ENCODE assay signal across 13 cellular contexts in the genomic region with DNA sequence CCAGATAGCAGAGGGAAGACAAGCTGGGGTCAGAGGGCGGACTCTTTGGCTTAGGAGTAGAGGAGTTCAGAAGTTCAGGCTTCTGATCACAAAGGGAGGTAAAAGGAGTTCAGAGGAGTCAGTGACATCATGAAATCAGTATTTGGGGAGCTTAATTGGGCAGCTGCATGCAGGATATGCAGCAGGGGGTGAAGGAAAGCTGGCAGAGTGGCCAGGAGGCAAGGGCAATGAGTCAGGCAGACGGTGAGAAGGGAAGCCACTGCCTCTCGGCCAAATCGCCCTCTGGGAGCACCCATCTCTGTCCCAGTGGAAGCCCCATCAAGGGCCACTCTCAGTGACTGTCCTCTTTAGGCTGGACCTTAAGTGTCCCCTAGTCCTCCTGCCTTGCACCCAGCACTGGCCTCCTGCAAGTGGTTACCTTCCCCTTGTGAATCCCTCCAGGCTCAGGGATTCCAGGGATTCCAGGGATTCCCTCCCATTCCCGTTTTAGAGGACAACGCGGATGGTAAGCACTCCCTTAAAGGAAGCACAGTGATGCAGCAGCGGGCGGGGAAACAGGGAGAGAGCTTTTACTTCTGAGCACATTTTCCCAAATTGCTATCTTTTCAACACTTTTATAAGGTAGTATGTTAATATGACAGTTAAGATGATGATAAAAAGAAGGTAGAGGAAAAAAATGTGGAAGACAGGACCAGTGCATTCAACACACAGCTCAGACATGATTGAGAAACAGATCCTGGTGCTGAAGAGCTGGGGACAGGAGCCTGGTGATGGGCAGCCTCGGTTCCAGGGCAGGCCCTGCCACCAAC.
A peak's percentile ranks its signal among the peaks of the same experiment; 100 is the strongest.
DNase-seq lines count a peak whose midpoint lies in the region; ATAC-seq and TF ChIP-seq lines count a peak whose summit lies in the region.
"Had no signal": no experiment of that assay in that cellular context is flagged by ENCODE, and none has a peak within 500 bp of the region (broad histone marks: within the 10 kb centered on the region; RNA-seq: fewer than 3 reads in every experiment).

No MANE protein-coding gene starts in this region.

- peak; percentile 82 for ATAC-seq in left lobe of liver
- ATAC-seq in HG03280 (IDR thresholded peaks at IDR 0.05; ENCODE audit: unreplicated experiment), result no peak
- ATAC-seq: esophagus mucosa; naive thymus-derived CD4-positive, alpha-beta T cell had no signal

- H3K4me3 ChIP-seq in AG04450 (ENCODE audit: low read depth, low read length), result no peak overlapping the region

- POLR2A ChIA-PET in AG04450 (lab: Yijun Ruan, JAX), result interaction anchor here (0.6 to 0.9 kb wide), 2 partner anchors 10 to 58 kb away, joined by 3 read pairs; no protein-coding TSS in a partner anchor

- no peak for DNase-seq in AG04450 (ENCODE audit: low read depth, low spot score)
- DNase-seq in HS-5 (ENCODE audit: low read depth), result peak; percentile 58
- DNase-seq in astrocyte of the hippocampus (ENCODE audit: low read depth, low spot score), result peak; percentile 85
- DNase-seq in left lobe of liver (ENCODE audit: low spot score), result no peak
- no peak for DNase-seq in activated CD8-positive, alpha-beta memory T cell treated with anti-CD3 and anti-CD28 coated beads, Interleukin-2, amount 50 U/mL, for 4 hours
- DNase-seq in DMS153 (lab: John Stamatoyannopoulos, UW), result no peak
- no peak for DNase-seq in hippocampal formation (lab: John Stamatoyannopoulos, UW)
- DNase-seq: activated B cell treated with CpG ODN at 0.5 μM for 24 hours; activated naive CD4-positive, alpha-beta T cell treated with Interleukin-2 at 50 U/mL for 16 hours; KBM-7; naive thymus-derived CD4-positive, alpha-beta T cell had no signal

- H3K9me3 ChIP-seq in AG04450 (ENCODE audit: control insufficient read depth, insufficient read depth, low read length), result no peaks in the 10 kb centered on the region

- CTCF ChIA-PET in AG04450 (lab: Charles Lee), result interaction anchor here (0.5 to 1.6 kb wide), 2 partner anchors 22 to 387 kb away, joined by 3 to 4 read pairs; no protein-coding TSS in a partner anchor

- TF ChIP-seq CTCF in AG04450 (IDR thresholded peaks at IDR 0.05; ENCODE audit: low read depth, low read length), result no peak

- H3K27me3 ChIP-seq in AG04450 (ENCODE audit: control insufficient read depth, insufficient read depth, low read length), result no peaks in the 10 kb centered on the region

- H3K27ac ChIP-seq in AG04450 (ENCODE audit: low read depth, low read length), result peak overlapping the region; percentile 63

Comparison
In these comparisons a context has a peak if more than half of its experiments do, and no peak if none do; other contexts are left out.
1. DNase-seq: peak in HS-5 (single experiment) and astrocyte of the hippocampus (single experiment); none in AG04450 (single experiment), left lobe of liver (single experiment), activated CD8-positive, alpha-beta memory T cell treated with anti-CD3 and anti-CD28 coated beads, Interleukin-2, amount 50 U/mL, for 4 hours (single experiment), DMS153 (single experiment) and hippocampal formation (0 of 2).